ENCODE assay signal across 8 cellular contexts in the genomic region with DNA sequence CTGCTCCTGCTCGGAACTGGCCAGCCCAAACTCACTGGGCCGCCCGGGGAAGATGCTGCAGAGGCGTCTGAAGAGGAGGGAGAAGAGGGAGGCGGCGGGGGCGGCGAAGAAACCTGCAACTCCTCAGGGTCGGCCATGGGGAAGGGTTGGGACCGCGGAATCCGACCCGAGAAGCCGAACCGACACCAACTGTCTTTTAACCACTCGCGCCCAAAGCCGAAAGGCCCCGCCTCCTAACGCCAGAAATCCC. TPM values are rescaled to one million over a fixed set of nuclear protein-coding genes. Genes with fewer than 3 reads are reported as not detected.
DNase-seq lines count a peak whose midpoint lies in the region; ATAC-seq, FAIRE-seq and TF ChIP-seq lines count a peak whose summit lies in the region.

A gene (minus strand): TSS at position 223 of the 250 bp plus-strand sequence. CDS start 86 bp downstream, at position 137.

- POLR2A ChIA-PET in T-cell (lab: Charles Lee): no interaction called here

- H3K27me3 ChIP-seq in gastrocnemius medialis: no peaks in the 10 kb centered on the region

- peaks cover 24 to 26% of the 10 kb centered on the region in 2 donors for H3K4me1 ChIP-seq in gastrocnemius medialis

- no peak for TF ChIP-seq POLR2A in gastrocnemius medialis (IDR thresholded peaks at IDR 0.05)

- peak; percentile 1 for ATAC-seq in GM19372 (IDR thresholded peaks at IDR 0.05; ENCODE audit: low read depth, unreplicated experiment)
- ATAC-seq in T-cell (replicated peaks in 1 of 4): no peak
- peak in 1 of 2 donors; percentile 7 for ATAC-seq in gastrocnemius medialis
- no peak for ATAC-seq in HG03139 (IDR thresholded peaks at IDR 0.05; ENCODE audit: unreplicated experiment)

- no peaks in the 10 kb centered on the region for H3K9me3 ChIP-seq in gastrocnemius medialis

- peak within 1 kb of the TSS; percentile 94 to 99 (median 97) for H3K27ac ChIP-seq in gastrocnemius medialis

- intact Hi-C loops in gastrocnemius medialis (cut with DNase I; ENCODE audit: low total_unique reads): loop anchor here (1.0 to 5.0 kb wide), 3 partner anchors 46 to 431 kb away; a partner anchor contains a TSS

- no peaks in the 10 kb centered on the region for H3K9me3 Mint-ChIP-seq in T-cell

- peaks cover 18 to 33% (median 25%) of the 10 kb centered on the region in 3 donors for H3K4me1 Mint-ChIP-seq in T-cell

- peak within 1 kb of the TSS; percentile 98 to 99 for H3K27ac Mint-ChIP-seq in T-cell

- FAIRE-seq in frontal cortex (lab: Jason Lieb, UNC): no peak

- no peak for DNase-seq in T-cell
- DNase-seq in frontal cortex (ENCODE audit: low spot score in 2 of 2): no peak
- no peak for DNase-seq in gastrocnemius medialis
- DNase-seq in GM20000 (ENCODE audit: low spot score): no peak
- DNase-seq in NCI-H187 treated with DMSO at 0.1 percent for 48 hours (lab: John Stamatoyannopoulos, UW): no peak
- no peak for DNase-seq in activated CD4-positive, alpha-beta T cell treated with anti-CD3 and anti-CD28 coated beads, Interleukin-2, amount 50 U/mL, for 4 hours

- CTCF ChIA-PET in T-cell (lab: Charles Lee): no interaction called here

- peak within 1 kb of the TSS; percentile 93 to 95 (median 95) for H3K4me3 Mint-ChIP-seq in T-cell

- in situ Hi-C loops in gastrocnemius medialis (cut with MboI; ENCODE audit: low sequenced_read_pairs in 4 of 4): loop anchor here in 1 of 4 donors (10.0 kb wide), 1 partner anchor 53 kb away; a partner anchor contains a TSS

- H3K36me3 ChIP-seq in gastrocnemius medialis: no peaks in the 10 kb centered on the region

- no peaks in the 10 kb centered on the region for H3K27me3 Mint-ChIP-seq in T-cell

- peaks cover 2% of the 10 kb centered on the region for H3K36me3 Mint-ChIP-seq in T-cell

- TF ChIP-seq CTCF in gastrocnemius medialis (IDR thresholded peaks at IDR 0.05 in 4 of 5, conservative IDR thresholded peaks at IDR 0.05 in 1 of 5) (no peak), GM20000 (IDR thresholded peaks at IDR 0.05; ENCODE audit: extremely low read depth, missing control alignments) (no peak)

- peak within 1 kb of the TSS; percentile 72 to 93 (median 82) for H3K4me3 ChIP-seq in gastrocnemius medialis

RNA-seq across cellular contexts. Expression of the gene that starts here (rescaled TPM):
- total RNA-seq in T-cell (1 to 10 TPM; 3.5 to 6.3 (median 4.2) TPM), frontal cortex (28.9 TPM), gastrocnemius medialis (1 to 10 TPM in 3 of 4 donors, under 1 TPM in 1; 0.51 to 2.1 (median 1.4) TPM)
